12 cellular contexts compared by ENCODE assay signal in the genomic region with DNA sequence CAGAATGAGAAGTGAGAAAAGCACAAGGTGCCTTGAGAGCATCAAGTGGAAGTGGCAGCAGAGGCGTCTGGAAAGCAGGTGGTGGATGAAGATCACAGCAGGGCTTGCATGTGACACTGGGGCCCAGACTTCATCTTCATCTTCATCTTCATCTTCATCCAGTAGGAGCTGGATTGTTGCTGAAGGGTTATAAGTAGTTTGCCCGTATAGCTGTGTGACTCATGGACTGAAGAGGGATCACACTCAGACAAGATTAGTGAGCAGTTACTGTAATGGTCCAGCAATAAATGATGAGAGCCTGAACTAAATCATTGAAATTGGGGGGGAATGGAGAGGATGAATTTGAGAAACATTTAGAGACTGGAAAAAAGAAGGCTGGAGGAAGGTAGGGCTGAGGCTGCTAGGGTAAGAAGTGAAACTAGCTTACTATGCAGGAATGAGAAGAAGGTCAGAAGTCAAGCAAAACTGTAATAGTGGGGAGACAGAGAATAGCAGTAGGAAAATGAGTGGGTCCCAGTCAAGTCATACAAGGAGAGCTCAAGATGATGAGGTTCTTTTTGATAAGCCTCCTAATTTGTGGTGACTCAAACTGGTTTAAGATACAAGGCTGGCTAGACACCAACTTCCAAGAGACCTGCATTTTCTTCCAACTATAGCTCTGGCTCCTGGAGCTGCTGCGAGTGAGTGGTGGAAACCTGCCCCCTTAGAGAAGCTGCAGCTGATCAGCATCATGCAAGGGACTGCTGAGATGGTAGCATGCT.
DNase-seq lines count a peak whose midpoint lies in the region; ATAC-seq and TF ChIP-seq lines count a peak whose summit lies in the region.
"Had no signal": no experiment of that assay in that cellular context is flagged by ENCODE, and none has a peak within 500 bp of the region (broad histone marks: within the 10 kb centered on the region; RNA-seq: fewer than 3 reads in every experiment).

No MANE protein-coding gene starts in this region.

- DNase-seq in astrocyte of the spinal cord (ENCODE audit: low read depth, low spot score) (peak; percentile 38), sciatic nerve (ENCODE audit: low spot score) (no peak), SHP77 treated with DMSO at 0.1 percent for 48 hours (lab: John Stamatoyannopoulos, UW) (no peak), G401 (ENCODE audit: low spot score) (no peak), COLO829 (ENCODE audit: low spot score) (no peak)
- DNase-seq: activated CD4-positive, alpha-beta T cell treated with anti-CD3 and anti-CD28 coated beads for 48 hours; activated naive CD8-positive, alpha-beta T cell treated with anti-CD3 and anti-CD28 coated beads, Interleukin-2, amount 10 ng/mL, durations not matched to agents 7 days and 5 days; gastrocnemius medialis; testis had no signal

- TF ChIP-seq CTCF in astrocyte of the spinal cord (IDR thresholded peaks at IDR 0.05; ENCODE audit: low read depth, low read length), result no peak

- intact Hi-C loops in sciatic nerve (cut with DNase I), result loop anchor here (10.0 kb wide), 1 partner anchor 468 kb away; no protein-coding TSS in a partner anchor

- in situ Hi-C loops in astrocyte of the spinal cord (cut with HindIII; ENCODE audit: low sequenced_read_pairs), result no loop called here
- in situ Hi-C loops in G401 (cut with HindIII; ENCODE audit: low sequenced_read_pairs), result no loop called here

- ATAC-seq in GM19351 (IDR thresholded peaks at IDR 0.05; ENCODE audit: unreplicated experiment) (peak; percentile 63), HG03175 (IDR thresholded peaks at IDR 0.05; ENCODE audit: unreplicated experiment) (peak; percentile 57), sciatic nerve (peak; percentile 63), GM21737 (IDR thresholded peaks at IDR 0.05; ENCODE audit: unreplicated experiment) (no peak)
- ATAC-seq: gastrocnemius medialis had no signal

- H3K4me3 ChIP-seq in astrocyte of the spinal cord (ENCODE audit: low read depth, low read length), result no peak overlapping the region
- H3K4me3 ChIP-seq: gastrocnemius medialis, testis had no signal
